ENCODE assay signal across 8 cellular contexts in genomic region chr2:25982273-25982967, GRCh38. TPM values are rescaled to one million over a fixed set of nuclear protein-coding genes. Genes with fewer than 3 reads are reported as not detected.
DNase-seq lines count a peak whose midpoint lies in the region; ATAC-seq and TF ChIP-seq lines count a peak whose summit lies in the region.

Gene KIF3C (minus strand): TSS chr2:25982497. CDS start chr2:25981917, 580 bp downstream.

- peak within 1 kb of the TSS; percentile 56 for H3K18ac ChIP-seq in H9 (ENCODE audit: insufficient read length, low read depth, low read length)

- H3K9me3 ChIP-seq in H9 (ENCODE audit: control insufficient read depth, low read depth, low read length) = no peaks in the 10 kb centered on the region
- no peaks in the 10 kb centered on the region for H3K9me3 ChIP-seq in adrenal gland (replicated peaks in 1 of 3)
- no peaks in the 10 kb centered on the region for H3K9me3 ChIP-seq in heart right ventricle
- H3K9me3 ChIP-seq in upper lobe of left lung = no peaks in the 10 kb centered on the region

- peak within 1 kb of the TSS; percentile 47 to 90 (median 79); a peak in 6 of 7 replicates for H3K27ac Mint-ChIP-seq in H9

- no peaks in the 10 kb centered on the region for H4K20me1 ChIP-seq in H9 (ENCODE audit: control insufficient read depth, insufficient read depth, insufficient read length)

- H3K4me1 Mint-ChIP-seq in H9 = peaks cover 41 to 47% of the 10 kb centered on the region in 2 experiments

- H3K79me2 ChIP-seq in H9 (ENCODE audit: insufficient read depth, low read length) = no peaks in the 10 kb centered on the region; the same call in 1 of the 2 replicates

- H3K4me3 Mint-ChIP-seq in H9 = peak within 1 kb of the TSS; percentile 74 to 85

- no peak within 1 kb of the TSS for H3K56ac ChIP-seq in H9 (ENCODE audit: insufficient read length, low read depth, low read length)

- TF ChIP-seq POLR2A in adrenal gland (IDR thresholded peaks at IDR 0.05) = peak in 1 of 2 donors; percentile 39
- TF ChIP-seq POLR2A in upper lobe of left lung (IDR thresholded peaks at IDR 0.05) = no peak

- TF ChIP-seq EP300 in upper lobe of left lung (IDR thresholded peaks at IDR 0.05) = no peak

- no peaks in the 10 kb centered on the region for H3K27me3 Mint-ChIP-seq in H9 (ENCODE audit: low read depth)

- H4K5ac ChIP-seq in H9 (ENCODE audit: insufficient read length, low read depth, low read length) = no peak within 1 kb of the TSS

- TF ChIP-seq CTCF in H9 (conservative IDR thresholded peaks at IDR 0.05) (no peak), adrenal gland (IDR thresholded peaks at IDR 0.05) (no peak), heart right ventricle (IDR thresholded peaks at IDR 0.05) (no peak), upper lobe of left lung (IDR thresholded peaks at IDR 0.05) (no peak)

- no peak within 1 kb of the TSS for H2BK120ac ChIP-seq in H9 (ENCODE audit: low read depth, low read length, poor library complexity, severe bottlenecking)

- H2AFZ ChIP-seq in H9 (ENCODE audit: low read length) = no peak within 1 kb of the TSS

- no peak within 1 kb of the TSS for H2BK20ac ChIP-seq in H9 (ENCODE audit: low read depth, low read length, poor library complexity, severe bottlenecking)

- no peaks in the 10 kb centered on the region for H3K36me3 ChIP-seq in adrenal gland (replicated peaks in 1 of 2)
- H3K36me3 ChIP-seq in heart right ventricle = no peaks in the 10 kb centered on the region
- no peaks in the 10 kb centered on the region for H3K36me3 ChIP-seq in upper lobe of left lung

- WGBS in H9 (ENCODE audit: extremely low coverage, insufficient read length, low lambda C conversion rate) = no CpG with 5 or more reads among the region's 58 CpGs
- WGBS in adrenal gland, 4 donors = 0 to 1% (median 1%) methylated on average over 15 to 58 of the region's 58 CpGs
- 0% methylated on average over 42 to 58 of the region's 58 CpGs for WGBS in heart right ventricle, 2 donors
- WGBS in upper lobe of left lung, 2 donors = 2 to 7% methylated on average over 2 to 19 of the region's 58 CpGs

- no peak within 1 kb of the TSS for H2BK12ac ChIP-seq in H9 (ENCODE audit: insufficient read length, low read depth, low read length)

- H3K9ac ChIP-seq in H9 (ENCODE audit: extremely low read depth, insufficient read length, low read length) = peak within 1 kb of the TSS; percentile 54

- peak within 1 kb of the TSS; percentile 64 for H3K14ac ChIP-seq in H9 (ENCODE audit: insufficient read depth, low read length)

- intact Hi-C loops in adrenal gland (cut with DNase I) = no loop called here
- intact Hi-C loops in heart right ventricle (cut with DNase I) = no loop called here
- intact Hi-C loops in posterior vena cava (cut with DNase I) = no loop called here

- ATAC-seq in heart right ventricle (peak; percentile 72 to 83 (median 80)), upper lobe of left lung (ENCODE audit: low FRiP score in 2 of 2) (peak; percentile 39 to 92)

- no peak within 1 kb of the TSS for H2BK5ac ChIP-seq in H9 (ENCODE audit: insufficient read length, low read length)

- H3K4me1 ChIP-seq in H9 (ENCODE audit: insufficient read depth, low read length) = peaks cover 6% of the 10 kb centered on the region; the same call in 1 of the 2 replicates
- H3K4me1 ChIP-seq in adrenal gland (replicated peaks in 1 of 2) = peaks cover 7 to 33% of the 10 kb centered on the region in 2 donors
- H3K4me1 ChIP-seq in heart right ventricle = peaks cover 0 to 48% (median 15%) of the 10 kb centered on the region in 9 donors
- H3K4me1 ChIP-seq in upper lobe of left lung = peaks cover 5 to 19% (median 11%) of the 10 kb centered on the region in 4 donors

- H3T11ph ChIP-seq in H9 (ENCODE audit: low read length) = no peak within 1 kb of the TSS

- no peaks in the 10 kb centered on the region; a peak in 2 of 5 replicates for H3K9me3 Mint-ChIP-seq in H9

- peaks cover 14 to 35% (median 32%) of the 10 kb centered on the region in 3 experiments for H3K36me3 Mint-ChIP-seq in H9 (ENCODE audit: insufficient read depth in 1 of 3, low read depth in 3 of 3)

- H2BK15ac ChIP-seq in H9 (ENCODE audit: low read depth, low read length) = no peak within 1 kb of the TSS

- H3K27ac ChIP-seq in H9 (ENCODE audit: insufficient read length, low read depth, low read length) = no peak within 1 kb of the TSS
- H3K27ac ChIP-seq in adrenal gland = peak within 1 kb of the TSS in 3 of 5 donors; percentile 21 to 66 (median 66)
- H3K27ac ChIP-seq in heart right ventricle = peak within 1 kb of the TSS in 7 of 10 donors; percentile 61 to 81 (median 68)
- peak within 1 kb of the TSS in 3 of 4 donors; percentile 6 to 80 (median 61) for H3K27ac ChIP-seq in upper lobe of left lung

- H3K4me3 ChIP-seq in adrenal gland (peak within 1 kb of the TSS; percentile 44 to 79 (median 62)), heart right ventricle (peak within 1 kb of the TSS; percentile 69 to 95 (median 88)), upper lobe of left lung (peak within 1 kb of the TSS; percentile 62 to 88 (median 82))

- no peak within 1 kb of the TSS for H3K4ac ChIP-seq in H9 (ENCODE audit: low read depth, low read length)

- no peak within 1 kb of the TSS for H4K91ac ChIP-seq in H9 (ENCODE audit: insufficient read length, low read depth, low read length)

- H4K8ac ChIP-seq in H9 (replicated peaks; ENCODE audit: insufficient read length, low read depth, low read length) = no peak within 1 kb of the TSS

- peak within 1 kb of the TSS; percentile 55 for H3K4me2 ChIP-seq in H9 (ENCODE audit: insufficient read depth, insufficient read length, low read length)

- H3K23ac ChIP-seq in H9 (ENCODE audit: insufficient read length, low read depth, low read length) = no peak within 1 kb of the TSS

- DNase-seq in DMS53 (lab: John Stamatoyannopoulos, UW) (peak; percentile 77), H9 (peak; percentile 96), NCI-H1092 treated with DMSO at 0.1 percent for 48 hours (lab: John Stamatoyannopoulos, UW) (peak; percentile 64), T follicular helper cell (ENCODE audit: low read depth) (peak; percentile 67), adrenal gland (peak; percentile 52 to 84 (median 65)), heart right ventricle (peak; percentile 70 to 76), posterior vena cava (ENCODE audit: low spot score) (peak; percentile 87), upper lobe of left lung (peak; percentile 69 to 92)

- H3K79me1 ChIP-seq in H9 (ENCODE audit: insufficient read depth, low read depth, low read length, poor library complexity, severe bottlenecking) = peaks cover 7% of the 10 kb centered on the region

- H3K23me2 ChIP-seq in H9 (ENCODE audit: insufficient read length, low read depth, low read length, poor library complexity, severe bottlenecking) = peaks cover 15% of the 10 kb centered on the region

- no peak within 1 kb of the TSS for H2AK5ac ChIP-seq in H9 (ENCODE audit: insufficient read length, low read length)

- H3K27me3 ChIP-seq in H9 (ENCODE audit: insufficient read depth, low read length) (no peaks in the 10 kb centered on the region), adrenal gland (no peaks in the 10 kb centered on the region), heart right ventricle (no peaks in the 10 kb centered on the region), upper lobe of left lung (no peaks in the 10 kb centered on the region)

RNA-seq across cellular contexts. Expression of gene KIF3C, which starts in this region (rescaled TPM):
- 35.2 and 41.4 TPM in 2 replicates for total RNA-seq in H9 (2021)
- 10 to 100 TPM in 4 of 8 donors, 1 to 10 TPM in 4; 5.0 to 22.8 (median 10.0) TPM for total RNA-seq in adrenal gland
- polyA plus RNA-seq in adrenal gland = 10 to 100 TPM in 1 of 3 donors, 1 to 10 TPM in 2; 2.8 to 10.4 (median 6.4) TPM
- total RNA-seq in heart right ventricle = 1 to 10 TPM; 1.4 to 4.2 (median 2.7) TPM
- polyA plus RNA-seq in heart right ventricle = 1 to 10 TPM; 1.1 to 1.2 TPM
- total RNA-seq in posterior vena cava = 10 to 100 TPM in 1 of 2 donors, 1 to 10 TPM in 1; 3.9 to 10.9 TPM
- total RNA-seq in upper lobe of left lung = 10 to 100 TPM in 1 of 6 donors, 1 to 10 TPM in 5; 2.4 to 15.7 (median 4.4) TPM
